ENCODE assay signal across 1 cellular context in genomic region chr9:105393576-105394344, GRCh38.
TF ChIP-seq lines count a peak whose summit lies in the region.

No MANE protein-coding gene starts in this region.

TF ChIP-seq in GM12878, 131 proteins besides CTCF, POLR2A, EP300 and RAD21 (continued from another document):
- TF ChIP-seq ZBTB40 (IDR thresholded peaks at IDR 0.05; ENCODE audit: borderline replicate concordance) (no peak), PKNOX1 (IDR thresholded peaks at IDR 0.05) (no peak), ESRRA (IDR thresholded peaks at IDR 0.05; ENCODE audit: low read length) (no peak), BMI1 (IDR thresholded peaks at IDR 0.05; ENCODE audit: borderline replicate concordance) (no peak), KAT2A (conservative IDR thresholded peaks at IDR 0.05; ENCODE audit: control insufficient read depth, low read depth, low read length) (no peak)
TF ChIP-seq in GM12878: peak in this region for 1.
